18 cellular contexts compared by ENCODE assay signal in genomic region chr4:82216231-82216630, GRCh38.
"Had no signal": no experiment of that assay in that cellular context is flagged by ENCODE, and none has a peak within 500 bp of the region (broad histone marks: within the 10 kb centered on the region; RNA-seq: fewer than 3 reads in every experiment).

No MANE protein-coding gene starts in this region.

- H3K9me3 ChIP-seq: SJSA1 had no signal

- H3K27ac ChIP-seq: SJSA1, SK-N-MC had no signal

- H3K4me3 ChIP-seq: SJSA1, SK-N-MC had no signal

- H3K36me3 ChIP-seq: SJSA1 had no signal

- DNase-seq: KBM-7, NCI-H1092 treated with DMSO at 0.1 percent for 48 hours, NCI-H1436, NCI-H187, NCI-H2029, NCI-H2081 treated with DMSO at 0.1 percent for 48 hours, NCI-H2171, NCI-H226, NCI-H446, NCI-H510A, NCI-H524 treated with DMSO at 0.1 percent for 48 hours, NCI-H69, NCI-H774, Right ventricle myocardium superior, RPMI8226, SIG-M5 had no signal

- H3K4me1 ChIP-seq: SJSA1 had no signal
